In genomic region chr19:1407662-1408299, GRCh38 we compare ENCODE assay signal across 8 cellular contexts. TPM values are rescaled to one million over a fixed set of nuclear protein-coding genes. Genes with fewer than 3 reads are reported as not detected.
DNase-seq lines count a peak whose midpoint lies in the region; ATAC-seq, FAIRE-seq and TF ChIP-seq lines count a peak whose summit lies in the region.

No MANE protein-coding gene starts in this region.

- peak overlapping the region; percentile 77 for H3K4me2 ChIP-seq in A549

- H3K4me1 ChIP-seq in A549 = peaks cover 20% of the 10 kb centered on the region; the same call in 2 of the 3 replicates

- CTCF ChIA-PET in A549 (lab: Yijun Ruan, JAX) = no interaction called here

- peaks cover 3% of the 10 kb centered on the region for H3K27me3 Mint-ChIP-seq in activated T-cell treated with anti-CD3 and anti-CD28 coated beads, Interleukin-2, amount 50 U/mL, for 72 hours (ENCODE audit: low read depth)

- POLR2A ChIA-PET in A549 (lab: Yijun Ruan, JAX) = no interaction called here

- no peak overlapping the region for H3K27ac Mint-ChIP-seq in activated T-cell treated with anti-CD3 and anti-CD28 coated beads, Interleukin-2, amount 50 U/mL, for 72 hours

- no peak; a peak in 2 of 6 replicates for ATAC-seq in A549
- ATAC-seq in GM19372 (IDR thresholded peaks at IDR 0.05; ENCODE audit: low read depth, unreplicated experiment) = peak; percentile 19
- peak; percentile 6 for ATAC-seq in HG03460 (IDR thresholded peaks at IDR 0.05; ENCODE audit: unreplicated experiment)
- peak in 1 of 2 donors; percentile 49 for ATAC-seq in activated T-cell treated with anti-CD3 and anti-CD28 coated beads, Interleukin-2, amount 50 U/mL, for 72 hours (replicated peaks in 1 of 2)
- peak; percentile 2 to 6 for ATAC-seq in left cardiac atrium

- no peak for DNase-seq in A549 (ENCODE audit: low read depth in 1 of 2, low spot score in 1 of 2)
- DNase-seq in activated T-cell treated with anti-CD3 and anti-CD28 coated beads, Interleukin-2, amount 50 U/mL, for 72 hours = no peak
- no peak for DNase-seq in left cardiac atrium
- DNase-seq in stimulated activated CD4-positive, alpha-beta T cell treated with anti-CD3 and anti-CD28 coated beads, Interleukin-12 subunit alpha, Interleukin-12 subunit beta, amount 100 ng/mL, for 4 hours = peak; percentile 33
- DNase-seq in NCI-H2081 (lab: John Stamatoyannopoulos, UW) = no peak
- DNase-seq in GOT3 (lab: John Stamatoyannopoulos, UW) = no peak

- peaks cover 2 to 8% of the 10 kb centered on the region in 2 donors for H3K36me3 Mint-ChIP-seq in activated T-cell treated with anti-CD3 and anti-CD28 coated beads, Interleukin-2, amount 50 U/mL, for 72 hours (ENCODE audit: insufficient read depth in 2 of 2)

- no peak for TF ChIP-seq CTCF in A549 (IDR thresholded peaks at IDR 0.05)

- TF ChIP-seq RAD21 in A549 (conservative IDR thresholded peaks at IDR 0.05 in 1 of 2, IDR thresholded peaks at IDR 0.05 in 1 of 2) = no peak

- peak overlapping the region; percentile 85 to 96 for H3K4me3 Mint-ChIP-seq in activated T-cell treated with anti-CD3 and anti-CD28 coated beads, Interleukin-2, amount 50 U/mL, for 72 hours

- H3K4me1 Mint-ChIP-seq in activated T-cell treated with anti-CD3 and anti-CD28 coated beads, Interleukin-2, amount 50 U/mL, for 72 hours (ENCODE audit: low read depth) = peaks cover 46% of the 10 kb centered on the region

- no CpG with 5 or more reads among the region's 87 CpGs for WGBS in A549 (ENCODE audit: missing lambda C conversion rate)

- TF ChIP-seq POLR2A in A549 (IDR thresholded peaks at IDR 0.05; ENCODE audit: low read length) = no peak

- intact Hi-C loops in left cardiac atrium (cut with DNase I) = loop anchor here in 1 of 2 donors (10.0 kb wide), 1 partner anchor 133 kb away; the partner anchor contains the start of gene FAM174C

- peak overlapping the region; percentile 100 for H3K27ac ChIP-seq in A549

- H3K9me3 ChIP-seq in A549 = no peaks in the 10 kb centered on the region

- TF ChIP-seq EP300 in A549 (IDR thresholded peaks at IDR 0.05) = no peak

- FAIRE-seq in A549 (lab: Jason Lieb, UNC) = no peak

- peak overlapping the region; percentile 90 for H3K4me3 ChIP-seq in A549

- no peaks in the 10 kb centered on the region for H3K9me3 Mint-ChIP-seq in activated T-cell treated with anti-CD3 and anti-CD28 coated beads, Interleukin-2, amount 50 U/mL, for 72 hours

TF ChIP-seq in A549, 52 proteins besides CTCF, POLR2A, EP300 and RAD21:
- TF ChIP-seq CEBPB (IDR thresholded peaks at IDR 0.05) = no peak
- TF ChIP-seq CBX2 (IDR thresholded peaks at IDR 0.05; ENCODE audit: borderline replicate concordance, low read depth) = no peak

RNA-seq across cellular contexts. Expression of gene DAZAP1, which starts 0.4 kb away (rescaled TPM):
- 47.8 and 58.9 TPM in 2 replicates for polyA plus RNA-seq in A549 (2011; rRNA removed)
- polyA plus RNA-seq in A549 (2012; cell fraction: cytosol; rRNA removed) = 71.1 and 85.7 TPM in 2 replicates
- 80.2 and 89.4 TPM in 2 replicates for polyA plus RNA-seq in A549 (2012; cell fraction: nucleus; rRNA removed)
- 86.3 to 87.7 TPM (median 86.5 TPM) in 3 replicates for polyA plus RNA-seq in A549 (2017; fragmentation: RNase III; extraction: RNeasy Plus Mini Kit Qiagen cat#74134 plus additional on column Dnase treatment)
- polyA minus RNA-seq in A549 (2011; rRNA and poly(A)+ RNA removed) = 29.1 and 40.5 TPM in 2 replicates
- total RNA-seq in activated T-cell treated with anti-CD3 and anti-CD28 coated beads, Interleukin-2, amount 50 U/mL, for 72 hours = 100 to 1,000 TPM; 219 to 252 TPM
- total RNA-seq in left cardiac atrium = 10 to 100 TPM; 74.1 to 95.7 TPM

RNA-seq across cellular contexts. Expression of gene GAMT, which starts 6.4 kb away (rescaled TPM):
- polyA plus RNA-seq in A549 (2011; rRNA removed) (11.3 and 13.6 TPM in 2 replicates), A549 (2017; fragmentation: RNase III; extraction: RNeasy Plus Mini Kit Qiagen cat#74134 plus additional on column Dnase treatment) (24.7 to 26.0 TPM (median 25.7 TPM) in 3 replicates)
- 34.6 and 46.8 TPM in 2 replicates for polyA plus RNA-seq in A549 (2012; cell fraction: cytosol; rRNA removed)
- polyA plus RNA-seq in A549 (2012; cell fraction: nucleus; rRNA removed) = 31.9 and 42.0 TPM in 2 replicates
- polyA minus RNA-seq in A549 (2011; rRNA and poly(A)+ RNA removed) = 16.9 and 19.5 TPM in 2 replicates
- 10 to 100 TPM; 13.6 to 17.7 TPM for total RNA-seq in activated T-cell treated with anti-CD3 and anti-CD28 coated beads, Interleukin-2, amount 50 U/mL, for 72 hours
- 10 to 100 TPM; 36.0 to 48.1 TPM for total RNA-seq in left cardiac atrium

RNA-seq across cellular contexts. Expression of gene NDUFS7, which starts 24.1 kb away (rescaled TPM):
- polyA plus RNA-seq in A549 (2011; rRNA removed) = 18.6 and 19.3 TPM in 2 replicates
- polyA plus RNA-seq in A549 (2012; cell fraction: cytosol; rRNA removed) = 129 and 157 TPM in 2 replicates
- 103 and 186 TPM in 2 replicates for polyA plus RNA-seq in A549 (2012; cell fraction: nucleus; rRNA removed)
- polyA plus RNA-seq in A549 (2017; fragmentation: RNase III; extraction: RNeasy Plus Mini Kit Qiagen cat#74134 plus additional on column Dnase treatment) = 68.4 to 72.8 TPM (median 68.9 TPM) in 3 replicates
- 8.1 and 19.8 TPM in 2 replicates for polyA minus RNA-seq in A549 (2011; rRNA and poly(A)+ RNA removed)
- total RNA-seq in activated T-cell treated with anti-CD3 and anti-CD28 coated beads, Interleukin-2, amount 50 U/mL, for 72 hours = 100 to 1,000 TPM in 1 of 2 donors, 10 to 100 TPM in 1; 96.5 to 107 TPM
- 100 to 1,000 TPM; 240 to 267 TPM for total RNA-seq in left cardiac atrium

RNA-seq across cellular contexts. Expression of gene RPS15, which starts 30.4 kb away (rescaled TPM):
- 485 and 525 TPM in 2 replicates for polyA plus RNA-seq in A549 (2011; rRNA removed)
- 2,687 and 2,770 TPM in 2 replicates for polyA plus RNA-seq in A549 (2012; cell fraction: cytosol; rRNA removed)
- 2,142 and 3,339 TPM in 2 replicates for polyA plus RNA-seq in A549 (2012; cell fraction: nucleus; rRNA removed)
- polyA plus RNA-seq in A549 (2017; fragmentation: RNase III; extraction: RNeasy Plus Mini Kit Qiagen cat#74134 plus additional on column Dnase treatment) = 1,370 to 1,458 TPM (median 1,378 TPM) in 3 replicates
- polyA minus RNA-seq in A549 (2011; rRNA and poly(A)+ RNA removed) = 298 and 489 TPM in 2 replicates
- total RNA-seq in activated T-cell treated with anti-CD3 and anti-CD28 coated beads, Interleukin-2, amount 50 U/mL, for 72 hours = 1,000 to 10,000 TPM; 1,293 to 1,490 TPM
- 100 to 1,000 TPM; 714 to 737 TPM for total RNA-seq in left cardiac atrium

RNA-seq across cellular contexts. Expression of gene APC2, which starts 42.1 kb away (rescaled TPM):
- polyA plus RNA-seq in A549 (2011; rRNA removed) = 0.32 and 0.36 TPM in 2 replicates
- 1.2 and 1.5 TPM in 2 replicates for polyA plus RNA-seq in A549 (2012; cell fraction: cytosol; rRNA removed)
- polyA plus RNA-seq in A549 (2012; cell fraction: nucleus; rRNA removed) = 1.8 and 3.5 TPM in 2 replicates
- 1.3 to 1.6 TPM (median 1.6 TPM) in 3 replicates for polyA plus RNA-seq in A549 (2017; fragmentation: RNase III; extraction: RNeasy Plus Mini Kit Qiagen cat#74134 plus additional on column Dnase treatment)
- 0.68 and 1.0 TPM in 2 replicates for polyA minus RNA-seq in A549 (2011; rRNA and poly(A)+ RNA removed)
- under 1 TPM; 0.02 to 0.14 TPM for total RNA-seq in activated T-cell treated with anti-CD3 and anti-CD28 coated beads, Interleukin-2, amount 50 U/mL, for 72 hours
- under 1 TPM; 0.18 to 0.21 TPM for total RNA-seq in left cardiac atrium

Comparison
In these comparisons a context has a peak if more than half of its experiments do, and no peak if none do; other contexts are left out.
1. ATAC-seq: peak in GM19372 (single experiment), HG03460 (single experiment) and left cardiac atrium (2 of 2); none in A549 (0 of 2).